ENCODE assay signal across 9 cellular contexts in the genomic region with DNA sequence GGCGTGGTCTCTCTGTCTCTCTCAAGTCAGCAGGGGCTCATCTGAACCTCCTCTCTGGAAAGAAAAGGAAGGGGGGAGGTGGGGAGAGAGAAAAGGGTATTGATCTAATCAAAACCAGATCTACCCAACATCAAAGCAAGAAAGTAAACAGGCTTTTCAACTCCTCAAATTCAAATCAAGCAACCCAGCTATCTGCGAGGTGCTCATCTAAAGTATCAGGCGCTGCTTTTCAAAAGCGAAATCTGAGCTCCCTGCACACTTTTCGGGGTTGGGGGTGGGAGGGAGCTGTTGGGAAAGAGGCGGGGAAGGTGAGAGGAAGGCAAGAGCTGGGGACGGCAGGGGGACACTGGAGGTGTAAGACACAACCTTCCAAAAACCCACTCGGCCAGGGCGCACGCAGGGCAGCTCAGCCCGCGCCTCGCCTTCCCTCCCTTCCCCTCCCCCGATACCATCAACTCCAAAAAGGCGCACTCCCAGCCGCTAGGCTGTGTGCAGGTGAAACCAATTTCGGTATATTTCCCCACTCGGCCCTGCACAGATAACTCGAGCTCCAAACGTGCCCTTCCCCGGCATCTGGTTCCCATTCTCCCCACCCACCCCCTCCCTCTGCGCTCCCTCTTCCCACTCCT.
A peak's percentile ranks its signal among the peaks of the same experiment; 100 is the strongest.
DNase-seq lines count a peak whose midpoint lies in the region; ATAC-seq and TF ChIP-seq lines count a peak whose summit lies in the region.
"Had no signal": no experiment of that assay in that cellular context is flagged by ENCODE, and none has a peak within 500 bp of the region (broad histone marks: within the 10 kb centered on the region; RNA-seq: fewer than 3 reads in every experiment).

No MANE protein-coding gene starts in this region.

- H3K9me3 ChIP-seq in iPS-15b (ENCODE audit: control insufficient read depth, insufficient read depth, low read length) = no peaks in the 10 kb centered on the region

- peaks cover 24% of the 10 kb centered on the region for H3K27me3 Mint-ChIP-seq in T-helper 2 cell treated with Interferon-gamma antibody and Interleukin-4, amounts not matched to agents 5 μg/mL and 100 μg/mL, for 36 hours (ENCODE audit: low read depth)
- H3K27me3 Mint-ChIP-seq in stimulated activated naive B cell treated with anti-CD40 and anti-IgM and Interleukin-4, amounts not matched to agents 10 μg/mL and 1 μg/mL and 100 μg/mL, for 72 hours = peaks cover 7 to 8% of the 10 kb centered on the region in 2 donors

- H3K27me3 ChIP-seq in iPS-15b (ENCODE audit: control insufficient read depth, insufficient read depth, low read length) = no peaks in the 10 kb centered on the region

- peaks cover 23% of the 10 kb centered on the region for H3K4me1 Mint-ChIP-seq in T-helper 2 cell treated with Interferon-gamma antibody and Interleukin-4, amounts not matched to agents 5 μg/mL and 100 μg/mL, for 36 hours (ENCODE audit: low read depth)
- H3K4me1 Mint-ChIP-seq in stimulated activated naive B cell treated with anti-CD40 and anti-IgM and Interleukin-4, amounts not matched to agents 10 μg/mL and 1 μg/mL and 100 μg/mL, for 72 hours = peaks cover 8 to 35% of the 10 kb centered on the region in 2 donors

- peaks cover 27% of the 10 kb centered on the region for H3K36me3 ChIP-seq in iPS-15b (ENCODE audit: control insufficient read depth, insufficient read depth, low read length)

- DNase-seq in NCI-H1092 treated with DMSO at 0.1 percent for 48 hours (lab: John Stamatoyannopoulos, UW) (peak; percentile 8), NCI-H1092 (lab: John Stamatoyannopoulos, UW) (no peak), GM10266 (ENCODE audit: extremely low spot score) (no peak), HK-2 (ENCODE audit: unreplicated experiment) (no peak)
- no peak for DNase-seq in T-helper 2 cell treated with Interferon-gamma antibody and Interleukin-4, amounts not matched to agents 5 μg/mL and 100 μg/mL, for 36 hours (ENCODE audit: low spot score)
- DNase-seq in stimulated activated naive B cell treated with anti-CD40 and anti-IgM and Interleukin-4, amounts not matched to agents 10 μg/mL and 1 μg/mL and 100 μg/mL, for 72 hours = no peak
- DNase-seq: KG1 had no signal

- no peaks in the 10 kb centered on the region for H3K9me3 Mint-ChIP-seq in T-helper 2 cell treated with Interferon-gamma antibody and Interleukin-4, amounts not matched to agents 5 μg/mL and 100 μg/mL, for 36 hours
- no peaks in the 10 kb centered on the region for H3K9me3 Mint-ChIP-seq in stimulated activated naive B cell treated with anti-CD40 and anti-IgM and Interleukin-4, amounts not matched to agents 10 μg/mL and 1 μg/mL and 100 μg/mL, for 72 hours

- H3K4me3 ChIP-seq in iPS-15b (ENCODE audit: low read depth, low read length) = peak overlapping the region; percentile 78

- H3K4me1 ChIP-seq in iPS-15b (ENCODE audit: control insufficient read depth, insufficient read depth, low read length) = peaks cover 23% of the 10 kb centered on the region

- H3K27ac Mint-ChIP-seq in T-helper 2 cell treated with Interferon-gamma antibody and Interleukin-4, amounts not matched to agents 5 μg/mL and 100 μg/mL, for 36 hours = peak overlapping the region; percentile 75
- no peak overlapping the region for H3K27ac Mint-ChIP-seq in stimulated activated naive B cell treated with anti-CD40 and anti-IgM and Interleukin-4, amounts not matched to agents 10 μg/mL and 1 μg/mL and 100 μg/mL, for 72 hours

- no peak for ATAC-seq in stimulated activated naive B cell treated with anti-CD40 and anti-IgM and Interleukin-4, amounts not matched to agents 10 μg/mL and 1 μg/mL and 100 μg/mL, for 72 hours (replicated peaks)
- no peak for ATAC-seq in GM18867 (IDR thresholded peaks at IDR 0.05; ENCODE audit: unreplicated experiment)

- peak overlapping the region; percentile 79 for H3K9ac ChIP-seq in iPS-15b (ENCODE audit: low read depth, low read length)

- H3K4me3 Mint-ChIP-seq in T-helper 2 cell treated with Interferon-gamma antibody and Interleukin-4, amounts not matched to agents 5 μg/mL and 100 μg/mL, for 36 hours = no peak overlapping the region
- H3K4me3 Mint-ChIP-seq in stimulated activated naive B cell treated with anti-CD40 and anti-IgM and Interleukin-4, amounts not matched to agents 10 μg/mL and 1 μg/mL and 100 μg/mL, for 72 hours = peak overlapping the region; percentile 70 to 87

- peaks cover 4% of the 10 kb centered on the region for H3K36me3 Mint-ChIP-seq in T-helper 2 cell treated with Interferon-gamma antibody and Interleukin-4, amounts not matched to agents 5 μg/mL and 100 μg/mL, for 36 hours (ENCODE audit: low read depth)
- H3K36me3 Mint-ChIP-seq in stimulated activated naive B cell treated with anti-CD40 and anti-IgM and Interleukin-4, amounts not matched to agents 10 μg/mL and 1 μg/mL and 100 μg/mL, for 72 hours = no peaks in the 10 kb centered on the region

- no peak for TF ChIP-seq CTCF in GM10266 (IDR thresholded peaks at IDR 0.05; ENCODE audit: control insufficient read depth, insufficient read depth, low read depth, missing control alignments)
